30 cellular contexts compared by ENCODE assay signal in genomic region chr5:170579623-170580022, GRCh38.
"Had no signal": no experiment of that assay in that cellular context is flagged by ENCODE, and none has a peak within 500 bp of the region (broad histone marks: within the 10 kb centered on the region; RNA-seq: fewer than 3 reads in every experiment).

No MANE protein-coding gene starts in this region.

- H3K9ac ChIP-seq: KMS-11 had no signal

- H3K4me3 Mint-ChIP-seq: activated CD8-positive, alpha-beta T cell treated with anti-CD3 and anti-CD28 coated beads for 36 hours; activated naive CD4-positive, alpha-beta T cell treated with anti-CD3 and anti-CD28 coated beads, Interleukin-2, amount 10 ng/mL, durations not matched to agents 7 days and 5 days; activated naive CD8-positive, alpha-beta T cell; activated T-cell treated with anti-CD3 and anti-CD28 coated beads, Interleukin-2, amount 50 U/mL, for 24 hours; central memory CD8-positive, alpha-beta T cell had no signal

- H3K4me2 ChIP-seq: KMS-11, PC-9 had no signal

- DNase-seq: activated CD4-positive, alpha-beta T cell treated with anti-CD3 and anti-CD28 coated beads for 1 hour; activated CD4-positive, alpha-beta T cell treated with anti-CD3 and anti-CD28 coated beads for 48 hours; activated CD4-positive, CD25-positive, alpha-beta regulatory T cell; activated CD8-positive, alpha-beta T cell treated with anti-CD3 and anti-CD28 coated beads for 36 hours; activated naive CD4-positive, alpha-beta T cell treated with anti-CD3 and anti-CD28 coated beads, Interleukin-2, amount 10 ng/mL, durations not matched to agents 7 days and 5 days; activated T-cell treated with anti-CD3 and anti-CD28 coated beads, Interleukin-2, amount 50 U/mL, for 24 hours; amniotic stem cell; MM.1S; MV-4-11; NCI-H1092; NCI-H1436 treated with DMSO at 0.1 percent for 48 hours; NCI-H1694 treated with DMSO at 0.1 percent for 48 hours; NCI-H2029; NCI-H345; NCI-H69; NK-92 treated with Interleukin-12 subunit alpha and Interleukin-12 subunit beta, amount 100 ng/mL, for 24 hours; PC-9; SIG-M5; SW 1271; T-helper 1 cell; T-helper 2 cell; T-helper 9 cell had no signal

- H3K27me3 ChIP-seq: cardiac muscle cell had no signal

- H3K36me3 ChIP-seq: cardiac muscle cell had no signal

- H3K4me3 ChIP-seq: cardiac muscle cell, PC-9 had no signal

- H3K36me3 Mint-ChIP-seq: activated naive CD4-positive, alpha-beta T cell treated with anti-CD3 and anti-CD28 coated beads, Interleukin-2, amount 10 ng/mL, durations not matched to agents 7 days and 5 days; activated naive CD8-positive, alpha-beta T cell had no signal

- H3K27ac Mint-ChIP-seq: activated CD8-positive, alpha-beta T cell treated with anti-CD3 and anti-CD28 coated beads for 36 hours; activated naive CD4-positive, alpha-beta T cell treated with anti-CD3 and anti-CD28 coated beads, Interleukin-2, amount 10 ng/mL, durations not matched to agents 7 days and 5 days; activated naive CD8-positive, alpha-beta T cell; activated T-cell treated with anti-CD3 and anti-CD28 coated beads, Interleukin-2, amount 50 U/mL, for 24 hours; activated T-helper 2 cell treated with anti-CD3 and anti-CD28 coated beads, Interferon-gamma antibody, Interleukin-2, Interleukin-4, amounts not matched to agents 10 μg/mL and 5 μg/mL and 100 μg/mL, durations not matched to agents 14 hours and 24 hours and 36 hours had no signal

- ATAC-seq: activated CD8-positive, alpha-beta T cell treated with anti-CD3 and anti-CD28 coated beads for 36 hours; Right ventricle myocardium inferior had no signal

- H3K4me1 Mint-ChIP-seq: activated naive CD4-positive, alpha-beta T cell treated with anti-CD3 and anti-CD28 coated beads, Interleukin-2, amount 10 ng/mL, durations not matched to agents 7 days and 5 days; central memory CD8-positive, alpha-beta T cell had no signal

- H3K9me3 Mint-ChIP-seq: central memory CD8-positive, alpha-beta T cell had no signal

- H3K27ac ChIP-seq: cardiac muscle cell, KMS-11, PC-9, RWPE1, VCaP had no signal
